Comparison of ENCODE assay signal across 16 cellular contexts in genomic region chr1:212328248-212328647, GRCh38.
"Had no signal": no experiment of that assay in that cellular context is flagged by ENCODE, and none has a peak within 500 bp of the region (broad histone marks: within the 10 kb centered on the region; RNA-seq: fewer than 3 reads in every experiment).

No MANE protein-coding gene starts in this region.

- H3K36me3 ChIP-seq: pancreas, thyroid gland had no signal

- H3K4me1 ChIP-seq: thyroid gland had no signal

- DNase-seq: activated B cell treated with CpG ODN at 0.5 μM for 24 hours; activated CD4-positive, alpha-beta memory T cell treated with anti-CD3 and anti-CD28 coated beads, Interleukin-2, amount 10 ng/mL, durations not matched to agents 7 days and 5 days; activated CD4-positive, alpha-beta T cell treated with anti-CD3 and anti-CD28 coated beads for 4 hours; activated CD8-positive, alpha-beta memory T cell treated with anti-CD3 and anti-CD28 coated beads, Interleukin-2, amount 10 ng/mL, durations not matched to agents 7 days and 5 days; dorsolateral prefrontal cortex; heart right ventricle; mucosa of descending colon; naive thymus-derived CD8-positive, alpha-beta T cell; pancreas; spleen; stimulated activated naive CD4-positive, alpha-beta T cell; T-cell; T-helper 9 cell; thyroid gland had no signal

- H3K4me3 ChIP-seq: dorsolateral prefrontal cortex, heart right ventricle, mucosa of descending colon, pancreas, spleen, thyroid gland had no signal

- H3K27ac ChIP-seq: dorsolateral prefrontal cortex, heart right ventricle, neutrophil, pancreas, spleen, thyroid gland had no signal

- ATAC-seq: activated CD8-positive, alpha-beta memory T cell treated with anti-CD3 and anti-CD28 coated beads, Interleukin-2, amount 10 ng/mL, durations not matched to agents 7 days and 5 days; mucosa of descending colon; naive thymus-derived CD8-positive, alpha-beta T cell; sciatic nerve; T-cell had no signal

- H3K9me3 ChIP-seq: heart right ventricle, mucosa of descending colon, neutrophil, pancreas, spleen, thyroid gland had no signal

- H3K27me3 ChIP-seq: dorsolateral prefrontal cortex, heart right ventricle, neutrophil, pancreas, spleen, thyroid gland had no signal
